Comparison of ENCODE assay signal across 27 cellular contexts in the genomic region with DNA sequence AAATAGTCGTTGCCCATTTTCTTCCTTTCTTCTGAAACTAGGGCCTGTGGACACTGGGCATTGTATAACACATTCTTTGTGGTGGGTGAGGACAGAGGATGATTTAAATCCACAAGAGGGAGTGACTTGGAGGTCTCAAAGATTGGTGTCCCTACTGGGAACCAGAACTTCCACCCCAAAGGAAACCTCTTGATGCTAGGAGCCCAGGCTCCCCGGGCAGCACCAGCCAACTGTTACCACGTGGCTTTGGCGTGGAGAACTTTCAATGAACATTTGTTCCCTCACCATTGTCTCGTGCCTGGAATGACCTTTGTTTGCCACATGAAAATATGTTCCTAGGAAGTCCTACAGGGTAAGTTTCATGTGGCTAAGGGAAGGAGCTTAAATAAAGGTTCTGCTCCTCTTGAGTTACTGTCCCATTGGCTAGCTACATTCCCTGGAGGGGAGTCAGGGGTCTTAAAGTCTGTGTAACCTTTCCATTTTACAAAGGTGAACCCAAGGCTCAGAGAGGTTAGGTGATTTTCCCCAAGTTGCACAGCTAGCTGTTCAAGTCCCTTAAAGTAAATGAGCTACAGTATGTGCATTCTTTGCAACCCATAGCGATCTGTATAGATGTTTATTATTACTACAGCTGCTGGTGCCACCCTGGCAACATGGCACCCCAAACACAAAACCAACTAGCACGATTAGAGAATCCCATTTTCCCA. TPM values are rescaled to one million over a fixed set of nuclear protein-coding genes. Genes with fewer than 3 reads are reported as not detected.
"Had no signal": no experiment of that assay in that cellular context is flagged by ENCODE, and none has a peak within 500 bp of the region (broad histone marks: within the 10 kb centered on the region; RNA-seq: fewer than 3 reads in every experiment).

No MANE protein-coding gene starts in this region.

- FAIRE-seq: frontal cortex, kidney, pancreas had no signal

- H3K4me1 ChIP-seq: colonic mucosa, pancreas, upper lobe of right lung had no signal

- H3K36me3 Mint-ChIP-seq: brain, naive B cell had no signal

- H3K9me3 ChIP-seq: colonic mucosa, left lung, pancreas, right lobe of liver, testis, upper lobe of right lung had no signal

- H3K36me3 ChIP-seq: colonic mucosa, left lung, pancreas, right lobe of liver, upper lobe of right lung had no signal

- H3K27ac ChIP-seq: left lung, pancreas, right lobe of liver, testis, upper lobe of right lung had no signal

- H3K4me1 Mint-ChIP-seq: central memory CD8-positive, alpha-beta T cell had no signal

- ATAC-seq: activated CD4-positive, CD25-positive, alpha-beta regulatory T cell treated with anti-CD3 and anti-CD28 coated beads, Interleukin-2, amount 50 U/mL, for 24 hours; activated naive CD8-positive, alpha-beta T cell treated with anti-CD3 and anti-CD28 coated beads, Interleukin-2, amount 50 U/mL, for 24 hours; left lung; pancreas; right lobe of liver; upper lobe of right lung had no signal

- H3K9me3 Mint-ChIP-seq: activated naive CD4-positive, alpha-beta T cell treated with anti-CD3 and anti-CD28 coated beads, Interleukin-2, amount 10 ng/mL, durations not matched to agents 7 days and 5 days; activated naive CD8-positive, alpha-beta T cell treated with anti-CD3 and anti-CD28 coated beads, Interleukin-2, amount 50 U/mL, for 24 hours; activated T-helper 2 cell treated with anti-CD3 and anti-CD28 coated beads, Interferon-gamma antibody, Interleukin-2, Interleukin-4, amounts not matched to agents 10 μg/mL and 5 μg/mL and 100 μg/mL, durations not matched to agents 14 hours and 24 hours and 36 hours; central memory CD8-positive, alpha-beta T cell; endodermal cell; stimulated activated naive CD8-positive, alpha-beta T cell treated with anti-CD3 and anti-CD28 coated beads, Interleukin-15, amount 100 ng/mL, for 72 hours had no signal

- H3K4me2 ChIP-seq: smooth muscle cell had no signal

- H3K27ac Mint-ChIP-seq: activated naive CD4-positive, alpha-beta T cell treated with anti-CD3 and anti-CD28 coated beads, Interleukin-2, amount 10 ng/mL, durations not matched to agents 7 days and 5 days; activated naive CD8-positive, alpha-beta T cell treated with anti-CD3 and anti-CD28 coated beads, Interleukin-2, amount 50 U/mL, for 24 hours; activated T-helper 2 cell treated with anti-CD3 and anti-CD28 coated beads, Interferon-gamma antibody, Interleukin-2, Interleukin-4, amounts not matched to agents 10 μg/mL and 5 μg/mL and 100 μg/mL, durations not matched to agents 14 hours and 24 hours and 36 hours; endodermal cell; stimulated activated naive CD8-positive, alpha-beta T cell treated with anti-CD3 and anti-CD28 coated beads, Interleukin-15, amount 100 ng/mL, for 72 hours had no signal

- H3K27me3 ChIP-seq: testis had no signal

- H3K4me3 Mint-ChIP-seq: activated naive CD4-positive, alpha-beta T cell treated with anti-CD3 and anti-CD28 coated beads, Interleukin-2, amount 10 ng/mL, durations not matched to agents 7 days and 5 days; activated naive CD8-positive, alpha-beta T cell treated with anti-CD3 and anti-CD28 coated beads, Interleukin-2, amount 50 U/mL, for 24 hours; central memory CD8-positive, alpha-beta T cell; endodermal cell; stimulated activated naive CD8-positive, alpha-beta T cell treated with anti-CD3 and anti-CD28 coated beads, Interleukin-15, amount 100 ng/mL, for 72 hours had no signal

- DNase-seq: activated CD4-positive, alpha-beta T cell treated with anti-CD3 and anti-CD28 coated beads, Interleukin-2, amount 50 U/mL, for 1 hour; activated naive CD4-positive, alpha-beta T cell treated with anti-CD3 and anti-CD28 coated beads, Interleukin-2, amount 10 ng/mL, durations not matched to agents 7 days and 5 days; activated naive CD8-positive, alpha-beta T cell treated with anti-CD3 and anti-CD28 coated beads, Interleukin-2, amount 50 U/mL, for 24 hours; activated T-cell treated with anti-CD3 and anti-CD28 coated beads, Interleukin-2, amount 50 U/mL, for 1 hour; anterior cingulate cortex; colonic mucosa; endodermal cell; erythroblast; kidney; left lung; mammary epithelial cell; naive B cell; stimulated activated CD4-positive, alpha-beta T cell treated with anti-CD3 and anti-CD28 coated beads, Interleukin-4, amount 100 ng/mL, for 1 hour; stimulated activated naive CD8-positive, alpha-beta T cell treated with anti-CD3 and anti-CD28 coated beads, Interleukin-15, amount 100 ng/mL, for 72 hours; T1000; testis; upper lobe of right lung had no signal

- H3K4me3 ChIP-seq: colonic mucosa, left lung, pancreas, right lobe of liver, smooth muscle cell, testis, upper lobe of right lung had no signal

RNA-seq across cellular contexts. Expression of a gene that starts 5.0 kb away (rescaled TPM):
- total RNA-seq: activated T-helper 2 cell treated with anti-CD3 and anti-CD28 coated beads, Interferon-gamma antibody, Interleukin-2, Interleukin-4, amounts not matched to agents 10 μg/mL and 5 μg/mL and 100 μg/mL, durations not matched to agents 14 hours and 24 hours and 36 hours; endodermal cell; frontal cortex; kidney; left lung; mammary epithelial cell; pulmonary artery endothelial cell; right lobe of liver; T-helper 1 cell treated with Interleukin-12 subunit alpha and Interleukin-12 subunit beta and Interleukin-4 antibody, amounts not matched to agents 30 ng/mL and 1 ng/mL, for 36 hours; upper lobe of right lung had no signal
- polyA plus RNA-seq: mammary epithelial cell had no signal

RNA-seq across cellular contexts. Expression of a gene that starts 14.4 kb away (rescaled TPM):
- total RNA-seq: activated T-helper 2 cell treated with anti-CD3 and anti-CD28 coated beads, Interferon-gamma antibody, Interleukin-2, Interleukin-4, amounts not matched to agents 10 μg/mL and 5 μg/mL and 100 μg/mL, durations not matched to agents 14 hours and 24 hours and 36 hours; endodermal cell; frontal cortex; kidney; left lung; mammary epithelial cell; pancreas; pulmonary artery endothelial cell; right lobe of liver; smooth muscle cell; T-helper 1 cell treated with Interleukin-12 subunit alpha and Interleukin-12 subunit beta and Interleukin-4 antibody, amounts not matched to agents 30 ng/mL and 1 ng/mL, for 36 hours; upper lobe of right lung had no signal
- polyA plus RNA-seq: mammary epithelial cell, smooth muscle cell had no signal

RNA-seq across cellular contexts. Expression of a gene that starts 54.3 kb away (rescaled TPM):
- total RNA-seq: activated T-helper 2 cell treated with anti-CD3 and anti-CD28 coated beads, Interferon-gamma antibody, Interleukin-2, Interleukin-4, amounts not matched to agents 10 μg/mL and 5 μg/mL and 100 μg/mL, durations not matched to agents 14 hours and 24 hours and 36 hours; endodermal cell; frontal cortex; kidney; left lung; mammary epithelial cell; pulmonary artery endothelial cell; smooth muscle cell; T-helper 1 cell treated with Interleukin-12 subunit alpha and Interleukin-12 subunit beta and Interleukin-4 antibody, amounts not matched to agents 30 ng/mL and 1 ng/mL, for 36 hours; upper lobe of right lung had no signal
- polyA plus RNA-seq: mammary epithelial cell, smooth muscle cell had no signal
